20 cellular contexts compared by ENCODE assay signal in genomic region chr1:240936911-240937668, GRCh38.
"Had no signal": no experiment of that assay in that cellular context is flagged by ENCODE, and none has a peak within 500 bp of the region (broad histone marks: within the 10 kb centered on the region; RNA-seq: fewer than 3 reads in every experiment).

No MANE protein-coding gene starts in this region.

- H3K27me3 Mint-ChIP-seq: activated CD4-positive, alpha-beta memory T cell treated with anti-CD3 and anti-CD28 coated beads, Interleukin-2, amount 10 ng/mL, durations not matched to agents 7 days and 5 days; activated CD8-positive, alpha-beta memory T cell treated with anti-CD3 and anti-CD28 coated beads, Interleukin-2, amount 10 ng/mL, durations not matched to agents 7 days and 5 days; activated naive CD8-positive, alpha-beta T cell treated with anti-CD3 and anti-CD28 coated beads, Interleukin-2, amount 50 U/mL, for 24 hours; naive B cell; T-helper 17 cell had no signal

- H3K4me1 ChIP-seq: lower lobe of right lung, prostate gland had no signal

- H3K27me3 ChIP-seq: cardiac muscle cell had no signal

- H3K4me3 Mint-ChIP-seq: activated CD4-positive, alpha-beta memory T cell treated with anti-CD3 and anti-CD28 coated beads, Interleukin-2, amount 10 ng/mL, durations not matched to agents 7 days and 5 days; activated CD8-positive, alpha-beta memory T cell treated with anti-CD3 and anti-CD28 coated beads, Interleukin-2, amount 10 ng/mL, durations not matched to agents 7 days and 5 days; activated naive CD8-positive, alpha-beta T cell treated with anti-CD3 and anti-CD28 coated beads, Interleukin-2, amount 50 U/mL, for 24 hours; immature natural killer cell; naive B cell; T-helper 17 cell had no signal

- ATAC-seq: activated CD8-positive, alpha-beta memory T cell treated with anti-CD3 and anti-CD28 coated beads, Interleukin-2, amount 10 ng/mL, durations not matched to agents 7 days and 5 days; activated naive CD8-positive, alpha-beta T cell treated with anti-CD3 and anti-CD28 coated beads, Interleukin-2, amount 50 U/mL, for 24 hours; esophagus mucosa; left lobe of liver; lower lobe of right lung; T-helper 17 cell had no signal

- H3K4me1 Mint-ChIP-seq: activated CD4-positive, alpha-beta memory T cell treated with anti-CD3 and anti-CD28 coated beads, Interleukin-2, amount 10 ng/mL, durations not matched to agents 7 days and 5 days; activated CD8-positive, alpha-beta memory T cell treated with anti-CD3 and anti-CD28 coated beads, Interleukin-2, amount 10 ng/mL, durations not matched to agents 7 days and 5 days; activated naive CD8-positive, alpha-beta T cell treated with anti-CD3 and anti-CD28 coated beads, Interleukin-2, amount 50 U/mL, for 24 hours; immature natural killer cell; naive B cell; T-helper 17 cell had no signal

- H3K36me3 Mint-ChIP-seq: activated CD8-positive, alpha-beta memory T cell treated with anti-CD3 and anti-CD28 coated beads, Interleukin-2, amount 10 ng/mL, durations not matched to agents 7 days and 5 days had no signal

- H3K4me3 ChIP-seq: cardiac muscle cell, lower lobe of right lung, prostate gland had no signal

- H3K9me3 ChIP-seq: prostate gland had no signal

- DNase-seq: activated CD4-positive, alpha-beta memory T cell treated with anti-CD3 and anti-CD28 coated beads, Interleukin-2, amount 10 ng/mL, durations not matched to agents 7 days and 5 days; activated CD4-positive, alpha-beta T cell treated with anti-CD3 and anti-CD28 coated beads for 4 hours; activated CD4-positive, CD25-positive, alpha-beta regulatory T cell; activated CD8-positive, alpha-beta memory T cell treated with anti-CD3 and anti-CD28 coated beads, Interleukin-2, amount 10 ng/mL, durations not matched to agents 7 days and 5 days; activated gamma-delta T cell; activated naive CD4-positive, alpha-beta T cell treated with anti-CD3 and anti-CD28 coated beads, Interleukin-2, amount 50 U/mL, for 16 hours; activated naive CD8-positive, alpha-beta T cell treated with anti-CD3 and anti-CD28 coated beads, Interleukin-2, amount 50 U/mL, for 24 hours; activated T-cell treated with anti-CD3 and anti-CD28 coated beads for 4 hours; effector CD8-positive, alpha-beta T cell; foreskin melanocyte; immature natural killer cell; lower lobe of right lung; naive B cell; stimulated activated CD4-positive, alpha-beta T cell treated with anti-CD3 and anti-CD28 coated beads, Interleukin-4, amount 100 ng/mL, for 24 hours; stimulated activated naive CD4-positive, alpha-beta T cell treated with Interleukin-2 at 50 U/mL for 16 hours; T-helper 17 cell had no signal

- H3K27ac ChIP-seq: cardiac muscle cell, lower lobe of right lung, prostate gland had no signal

- H3K36me3 ChIP-seq: cardiac muscle cell, lower lobe of right lung, prostate gland had no signal

- H3K27ac Mint-ChIP-seq: activated CD4-positive, alpha-beta memory T cell treated with anti-CD3 and anti-CD28 coated beads, Interleukin-2, amount 10 ng/mL, durations not matched to agents 7 days and 5 days; activated CD8-positive, alpha-beta memory T cell treated with anti-CD3 and anti-CD28 coated beads, Interleukin-2, amount 10 ng/mL, durations not matched to agents 7 days and 5 days; activated naive CD8-positive, alpha-beta T cell treated with anti-CD3 and anti-CD28 coated beads, Interleukin-2, amount 50 U/mL, for 24 hours; immature natural killer cell; T-helper 17 cell had no signal
